Comparison of ENCODE assay signal across 9 cellular contexts in the genomic region with DNA sequence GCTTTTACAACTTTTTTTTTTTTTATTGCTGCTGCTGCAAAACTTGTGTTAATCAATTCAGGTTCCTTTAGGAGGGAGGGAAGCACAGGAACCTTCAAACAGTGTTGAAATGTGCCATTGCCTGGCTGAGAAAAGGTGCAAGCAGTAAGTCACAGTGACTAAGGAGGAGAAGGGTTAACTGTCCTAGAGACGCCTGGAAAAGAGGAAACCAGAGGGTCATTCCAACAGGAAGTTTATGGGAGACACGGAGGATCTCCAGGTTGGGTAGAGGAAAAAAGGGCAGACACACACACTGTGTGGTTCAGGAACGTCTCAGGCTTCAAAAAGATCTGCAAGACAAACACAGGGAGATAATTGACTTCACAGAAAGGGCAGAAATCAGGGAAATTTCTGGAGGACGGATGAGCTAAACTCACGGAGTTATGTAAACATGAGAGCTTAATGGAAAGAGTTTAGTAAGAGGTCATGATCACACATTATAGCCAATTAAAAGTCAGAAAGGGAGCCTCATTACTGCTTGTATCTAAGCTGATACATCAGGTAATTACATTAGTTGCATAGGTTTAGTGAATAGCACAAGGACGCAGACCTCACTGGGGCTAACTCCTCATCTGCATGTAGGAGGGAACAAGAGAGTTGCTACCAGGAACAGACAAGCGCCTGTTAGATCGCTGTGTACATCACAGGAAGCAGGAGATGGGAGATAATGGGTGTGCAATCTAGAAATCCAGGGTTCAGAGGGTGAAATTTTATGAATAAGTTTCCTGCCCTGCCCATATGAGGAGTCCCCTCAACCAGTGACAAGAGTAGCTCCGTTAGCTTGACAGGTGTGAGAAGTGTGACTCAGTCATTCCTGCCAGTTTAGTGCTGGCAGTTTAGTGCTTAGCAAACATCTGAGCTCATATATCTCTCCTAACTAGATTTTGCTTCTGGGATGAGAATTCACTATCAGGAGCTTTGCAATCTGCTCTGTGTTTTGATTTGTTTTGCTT.
A peak's percentile ranks its signal among the peaks of the same experiment; 100 is the strongest.
DNase-seq lines count a peak whose midpoint lies in the region; ATAC-seq, FAIRE-seq and TF ChIP-seq lines count a peak whose summit lies in the region.
"Had no signal": no experiment of that assay in that cellular context is flagged by ENCODE, and none has a peak within 500 bp of the region (broad histone marks: within the 10 kb centered on the region; RNA-seq: fewer than 3 reads in every experiment).

No MANE protein-coding gene starts in this region.

- no peaks in the 10 kb centered on the region for H3K9me1 ChIP-seq in keratinocyte (ENCODE audit: control insufficient read depth, extremely low read depth, insufficient read depth, low read length)

- H3K4me2 ChIP-seq in keratinocyte (ENCODE audit: control insufficient read depth, extremely low read depth, insufficient read depth, low read depth, low read length) = no peak overlapping the region

- H3K9ac ChIP-seq in keratinocyte (ENCODE audit: control insufficient read depth, extremely low read depth, insufficient read depth, low read length) = no peak overlapping the region

- H3K36me3 ChIP-seq in keratinocyte (ENCODE audit: control insufficient read depth in 2 of 2, extremely low read depth in 1 of 2, insufficient read depth in 2 of 2, low read length in 2 of 2) = no peaks in the 10 kb centered on the region

- no peaks in the 10 kb centered on the region for H3K9me3 ChIP-seq in keratinocyte (ENCODE audit: control insufficient read depth, low read depth, low read length)

- no peaks in the 10 kb centered on the region for H4K20me1 ChIP-seq in keratinocyte (ENCODE audit: control insufficient read depth, extremely low read depth, insufficient read depth, low read length)

- ATAC-seq in HG02642 (IDR thresholded peaks at IDR 0.05; ENCODE audit: poor library complexity, unreplicated experiment) (no peak), HG02840 (IDR thresholded peaks at IDR 0.05; ENCODE audit: low FRiP score, unreplicated experiment) (no peak)

- H2AFZ ChIP-seq in keratinocyte (ENCODE audit: control insufficient read depth, low read length) = peak overlapping the region; percentile 5

- intact Hi-C loops in cardiac septum (cut with DNase I) = no loop called here

- no peaks in the 10 kb centered on the region for H3K4me1 ChIP-seq in keratinocyte (ENCODE audit: control insufficient read depth, extremely low read depth, insufficient read depth, low read length)

- no peak overlapping the region for H3K4me3 ChIP-seq in keratinocyte (ENCODE audit: control insufficient read depth in 2 of 3, extremely low read depth in 1 of 3, insufficient read depth in 2 of 3, low read depth in 1 of 3, low read length in 3 of 3)

- peaks cover 9% of the 10 kb centered on the region for H3K27me3 ChIP-seq in keratinocyte (ENCODE audit: control insufficient read depth, extremely low read depth, insufficient read depth, low read length)

- no peaks in the 10 kb centered on the region for H3K79me2 ChIP-seq in keratinocyte (ENCODE audit: control insufficient read depth, insufficient read depth, low read length)

- TF ChIP-seq CTCF in keratinocyte (optimal IDR thresholded peaks at IDR 0.05 in 1 of 3, IDR thresholded peaks at IDR 0.05 in 1 of 3, conservative IDR thresholded peaks at IDR 0.05 in 1 of 3; ENCODE audit: extremely low read depth in 1 of 3, insufficient read depth in 2 of 3, low read length in 3 of 3) = no peak

- dilution Hi-C loops in keratinocyte (cut with MboI; ENCODE audit: extremely low pct_ligation_motif_present, low sequenced_read_pairs) = no loop called here

- no peak overlapping the region for H3K27ac ChIP-seq in keratinocyte (ENCODE audit: control insufficient read depth, insufficient read depth, low read length)

- peak; percentile 94 for DNase-seq in DMS153 treated with DMSO at 0.1 percent for 48 hours (lab: John Stamatoyannopoulos, UW; ENCODE audit: unreplicated experiment)
- peak; percentile 77 for DNase-seq in LoVo (ENCODE audit: low spot score)
- peak; percentile 11 for DNase-seq in SK-N-DZ (ENCODE audit: low spot score)
- no peak for DNase-seq in keratinocyte (ENCODE audit: low read depth, low spot score)
- DNase-seq in putamen (ENCODE audit: low spot score) = no peak
- DNase-seq in cardiac septum (ENCODE audit: low spot score) = no peak
- DNase-seq: NCI-H446 had no signal

- FAIRE-seq in keratinocyte (lab: Jason Lieb, UNC) = no peak

Comparison
In these comparisons a context has a peak if more than half of its experiments do, and no peak if none do; other contexts are left out.
1. DNase-seq: peak in DMS153 treated with DMSO at 0.1 percent for 48 hours (single experiment), LoVo (single experiment) and SK-N-DZ (single experiment); none in keratinocyte (single experiment), putamen (single experiment) and cardiac septum (single experiment).